ENCODE assay signal across 8 cellular contexts in genomic region chr11:47551086-47551485, GRCh38. TPM values are rescaled to one million over a fixed set of nuclear protein-coding genes. Genes with fewer than 3 reads are reported as not detected.
DNase-seq lines count a peak whose midpoint lies in the region; ATAC-seq and TF ChIP-seq lines count a peak whose summit lies in the region.

No MANE protein-coding gene starts in this region.

- no peaks in the 10 kb centered on the region for H3K27me3 ChIP-seq in MG63
- H3K27me3 ChIP-seq in mammary epithelial cell (ENCODE audit: insufficient read depth, low read length), result no peaks in the 10 kb centered on the region

- H3K27ac ChIP-seq in mammary epithelial cell (ENCODE audit: insufficient read depth, low read depth, low read length) (peak overlapping the region; percentile 79), mesodermal cell (ENCODE audit: low read depth, low read length, severe bottlenecking) (no peak overlapping the region)

- H4K20me1 ChIP-seq in mammary epithelial cell (ENCODE audit: insufficient read depth, low read length), result no peaks in the 10 kb centered on the region

- H3K4me1 ChIP-seq in mammary epithelial cell (ENCODE audit: insufficient read depth, low read length) (peaks cover 18% of the 10 kb centered on the region), mesodermal cell (ENCODE audit: control insufficient read depth, insufficient read depth, low read length, poor library complexity, severe bottlenecking) (peaks cover 3% of the 10 kb centered on the region)

- H3K4me3 ChIP-seq in MG63 (peak overlapping the region; percentile 94), mammary epithelial cell (replicated peaks in 1 of 3; ENCODE audit: insufficient read depth in 1 of 3, low read depth in 2 of 3, low read length in 3 of 3) (peak overlapping the region; percentile 74 to 93 (median 91)), mesodermal cell (ENCODE audit: extremely low read depth, insufficient read depth, low read length, poor library complexity, severe bottlenecking) (peak overlapping the region; percentile 99)

- H3K79me2 ChIP-seq in mammary epithelial cell (ENCODE audit: insufficient read depth, low read length), result peaks cover 71% of the 10 kb centered on the region

- peak; percentile 38 to 53 for TF ChIP-seq CTCF in mammary epithelial cell (conservative IDR thresholded peaks at IDR 0.05 in 1 of 2, IDR thresholded peaks at IDR 0.05 in 1 of 2; ENCODE audit: extremely low read depth in 1 of 2, insufficient read depth in 1 of 2, low read depth in 1 of 2, low read length in 2 of 2)

- H3K9me3 ChIP-seq in MG63 (no peaks in the 10 kb centered on the region), mammary epithelial cell (replicated peaks; ENCODE audit: insufficient read depth, low read length) (no peaks in the 10 kb centered on the region), mesodermal cell (ENCODE audit: control insufficient read depth, low read length) (no peaks in the 10 kb centered on the region)

- CTCF ChIA-PET in mammary epithelial cell (lab: Charles Lee; ENCODE audit: low non-redundant PET), result interaction anchor here (0.9 kb wide), 1 partner anchor 58 kb away, joined by 9 read pairs; no protein-coding TSS in a partner anchor

- TSS peak; percentile 18 for BruUV-seq in mammary epithelial cell (replicated peaks; lab: Mats Ljungman, UMichigan)

- intact Hi-C loops in mammary epithelial cell (cut with micrococcal nuclease), result loop anchor here (5.0 kb wide), 1 partner anchor 39 kb away; no protein-coding TSS in a partner anchor

- H3K36me3 ChIP-seq in MG63 (peaks cover 42% of the 10 kb centered on the region), mammary epithelial cell (ENCODE audit: insufficient read depth, low read length) (peaks cover 13% of the 10 kb centered on the region), mesodermal cell (ENCODE audit: control insufficient read depth, insufficient read depth, low read length) (peaks cover 48% of the 10 kb centered on the region)

- H2AFZ ChIP-seq in mammary epithelial cell (ENCODE audit: low read depth, low read length), result no peak overlapping the region

- peak overlapping the region; percentile 81 for H3K4me2 ChIP-seq in mammary epithelial cell (ENCODE audit: insufficient read depth, low read depth, low read length)

- peak; percentile 5 to 12 for DNase-seq in SHP77 (lab: John Stamatoyannopoulos, UW)
- no peak for DNase-seq in SHP77 treated with DMSO at 0.1 percent for 48 hours (lab: John Stamatoyannopoulos, UW)
- no peak for DNase-seq in MG63
- DNase-seq in mammary epithelial cell, result peak; percentile 37
- DNase-seq in activated CD4-positive, CD25-positive, alpha-beta regulatory T cell treated with anti-CD3 and anti-CD28 coated beads, Interleukin-2, amount 50 U/mL, for 72 hours, result no peak

- in situ Hi-C loops in mammary epithelial cell (cut with MboI; ENCODE audit: low sequenced_read_pairs in 2 of 2), result no loop called here

- ATAC-seq in GM21576 (IDR thresholded peaks at IDR 0.05; ENCODE audit: unreplicated experiment) (no peak), HG03469 (IDR thresholded peaks at IDR 0.05; ENCODE audit: unreplicated experiment) (no peak)

- dilution Hi-C loops in mammary epithelial cell (cut with HindIII; ENCODE audit: low sequenced_read_pairs), result no loop called here

- no peak overlapping the region for H3K9ac ChIP-seq in mammary epithelial cell (ENCODE audit: insufficient read depth, low read length)

RNA-seq across cellular contexts. Expression of gene CELF1, which starts 1.8 kb away (rescaled TPM):
- total RNA-seq in MG63 (2014; rRNA removed; shearing (Covaris generic); ENCODE audit: low replicate concordance), result 69.3 and 86.9 TPM in 2 replicates
- 100 to 1,000 TPM; 113 to 129 TPM for total RNA-seq in mammary epithelial cell
- 75.6 TPM for polyA plus RNA-seq in mammary epithelial cell
- 96.1 TPM for polyA minus RNA-seq in mammary epithelial cell
- 62.4 TPM for polyA plus RNA-seq in mesodermal cell (2013, experiment 1 of 2)
- polyA plus RNA-seq in mesodermal cell (2013, experiment 2 of 2), result 55.6 TPM

RNA-seq across cellular contexts. Expression of gene PTPMT1, which starts 14.3 kb away (rescaled TPM):
- total RNA-seq in MG63 (2014; rRNA removed; shearing (Covaris generic); ENCODE audit: low replicate concordance), result 24.4 and 86.0 TPM in 2 replicates
- 10 to 100 TPM; 57.2 to 65.3 TPM for total RNA-seq in mammary epithelial cell
- polyA plus RNA-seq in mammary epithelial cell, result 64.3 TPM
- polyA minus RNA-seq in mammary epithelial cell, result 24.5 TPM
- 61.2 TPM for polyA plus RNA-seq in mesodermal cell (2013, experiment 1 of 2)
- 51.3 TPM for polyA plus RNA-seq in mesodermal cell (2013, experiment 2 of 2)

RNA-seq across cellular contexts. Expression of gene KBTBD4, which starts 27.7 kb away (rescaled TPM):
- total RNA-seq in MG63 (2014; rRNA removed; shearing (Covaris generic); ENCODE audit: low replicate concordance), result 30.9 and 37.1 TPM in 2 replicates
- total RNA-seq in mammary epithelial cell, result 10 to 100 TPM; 12.2 to 17.8 TPM
- 19.4 TPM for polyA plus RNA-seq in mammary epithelial cell
- 16.9 TPM for polyA minus RNA-seq in mammary epithelial cell
- 11.2 TPM for polyA plus RNA-seq in mesodermal cell (2013, experiment 1 of 2)
- polyA plus RNA-seq in mesodermal cell (2013, experiment 2 of 2), result 9.7 TPM

RNA-seq across cellular contexts. Expression of gene NDUFS3, which starts 27.8 kb away (rescaled TPM):
- 109 and 118 TPM in 2 replicates for total RNA-seq in MG63 (2014; rRNA removed; shearing (Covaris generic); ENCODE audit: low replicate concordance)
- 10 to 100 TPM; 30.5 to 87.0 TPM for total RNA-seq in mammary epithelial cell
- 256 TPM for polyA plus RNA-seq in mammary epithelial cell
- polyA minus RNA-seq in mammary epithelial cell, result 57.8 TPM
- polyA plus RNA-seq in mesodermal cell (2013, experiment 1 of 2), result 129 TPM
- 91.7 TPM for polyA plus RNA-seq in mesodermal cell (2013, experiment 2 of 2)

RNA-seq across cellular contexts. Expression of gene FAM180B, which starts 35.4 kb away (rescaled TPM):
- total RNA-seq in MG63 (2014; rRNA removed; shearing (Covaris generic); ENCODE audit: low replicate concordance), result not detected in 2 replicates
- not detected for total RNA-seq in mammary epithelial cell
- polyA plus RNA-seq in mammary epithelial cell, result not detected
- not detected for polyA minus RNA-seq in mammary epithelial cell
- polyA plus RNA-seq in mesodermal cell (2013, experiment 1 of 2), result not detected
- not detected for polyA plus RNA-seq in mesodermal cell (2013, experiment 2 of 2)

Comparison
In these comparisons a context has a peak if more than half of its experiments do, and no peak if none do; other contexts are left out.
1. DNase-seq: peak in SHP77 (2 of 2) and mammary epithelial cell (single experiment); none in SHP77 treated with DMSO at 0.1 percent for 48 hours (single experiment), MG63 (single experiment) and activated CD4-positive, CD25-positive, alpha-beta regulatory T cell treated with anti-CD3 and anti-CD28 coated beads, Interleukin-2, amount 50 U/mL, for 72 hours (single experiment).
2. Peak in every context shown above with its lines, with median percentiles within 50 percentile points of each other: H3K4me3 ChIP-seq.